Comparison of ENCODE assay signal across 8 cellular contexts in genomic region chr11:36564376-36565032, GRCh38. TPM values are rescaled to one million over a fixed set of nuclear protein-coding genes. Genes with fewer than 3 reads are reported as not detected.
DNase-seq lines count a peak whose midpoint lies in the region; ATAC-seq, FAIRE-seq and TF ChIP-seq lines count a peak whose summit lies in the region.

No MANE protein-coding gene starts in this region.

- peaks cover 0 to 1% of the 10 kb centered on the region in 2 donors for H3K9me3 Mint-ChIP-seq in activated T-cell treated with anti-CD3 and anti-CD28 coated beads, Interleukin-2, amount 50 U/mL, for 72 hours

- H4K20me1 ChIP-seq in neural cell (ENCODE audit: insufficient read depth) = no peaks in the 10 kb centered on the region

- no peaks in the 10 kb centered on the region for H3F3A ChIP-seq in neural cell (ENCODE audit: insufficient read depth, low read length, poor library complexity, severe bottlenecking)

- H3K9me3 ChIP-seq in A549 (no peaks in the 10 kb centered on the region), neural cell (ENCODE audit: low read length) (no peaks in the 10 kb centered on the region)

- POLR2A ChIA-PET in A549 (lab: Yijun Ruan, JAX) = no interaction called here

- H3K79me2 ChIP-seq in neural cell (replicated peaks; ENCODE audit: insufficient read depth, low read length) = no peaks in the 10 kb centered on the region

- TF ChIP-seq EP300 in A549 (IDR thresholded peaks at IDR 0.05) (no peak), neural cell (conservative IDR thresholded peaks at IDR 0.05; ENCODE audit: poor library complexity, severe bottlenecking) (no peak)

- TF ChIP-seq POLR2A in A549 (IDR thresholded peaks at IDR 0.05; ENCODE audit: low read length) = no peak

- ATAC-seq in A549 (peak; percentile 89 to 93), HG03378 (IDR thresholded peaks at IDR 0.05; ENCODE audit: unreplicated experiment) (peak; percentile 69)
- peak; percentile 58 to 64 for ATAC-seq in activated T-cell treated with anti-CD3 and anti-CD28 coated beads, Interleukin-2, amount 50 U/mL, for 72 hours (replicated peaks in 1 of 2)

- FAIRE-seq in A549 (lab: Jason Lieb, UNC) = no peak

- H3K4me3 ChIP-seq in A549 (peak overlapping the region; percentile 30; the same call in 2 of the 3 replicates), GM12865 (ENCODE audit: low read depth, low read length) (no peak overlapping the region), neural cell (ENCODE audit: low read length) (peak overlapping the region; percentile 46)

- no peak overlapping the region for H3K27ac Mint-ChIP-seq in activated T-cell treated with anti-CD3 and anti-CD28 coated beads, Interleukin-2, amount 50 U/mL, for 72 hours

- DNase-seq in A549 (ENCODE audit: low read depth in 1 of 2, low spot score in 1 of 2) (peak; percentile 15 to 56), GM12865 (ENCODE audit: low read depth) (peak; percentile 63), NCI-H82 treated with DMSO at 0.1 percent for 48 hours (lab: John Stamatoyannopoulos, UW; ENCODE audit: unreplicated experiment) (peak; percentile 52), fibroblast of the conjunctiva (ENCODE audit: low read depth) (peak; percentile 33), ureter (ENCODE audit: low spot score) (peak; percentile 51)
- DNase-seq in activated T-cell treated with anti-CD3 and anti-CD28 coated beads, Interleukin-2, amount 50 U/mL, for 72 hours = peak; percentile 36 to 43

- H2AFZ ChIP-seq in neural cell (ENCODE audit: low read depth, low read length) = no peak overlapping the region

- peaks cover 40% of the 10 kb centered on the region for H3K27me3 Mint-ChIP-seq in activated T-cell treated with anti-CD3 and anti-CD28 coated beads, Interleukin-2, amount 50 U/mL, for 72 hours (ENCODE audit: low read depth)

- peak; percentile 81 to 86 for TF ChIP-seq RAD21 in A549 (conservative IDR thresholded peaks at IDR 0.05 in 1 of 2, IDR thresholded peaks at IDR 0.05 in 1 of 2)
- peak; percentile 91 for TF ChIP-seq RAD21 in neural cell (conservative IDR thresholded peaks at IDR 0.05)

- H3K9me2 ChIP-seq in neural cell (ENCODE audit: insufficient read depth, low read length) = no peaks in the 10 kb centered on the region

- H3K9ac ChIP-seq in neural cell (ENCODE audit: low read length) = no peak overlapping the region

- H3K4me2 ChIP-seq in A549 (peak overlapping the region; percentile 76), neural cell (ENCODE audit: low read length) (no peak overlapping the region)

- peak overlapping the region; percentile 67 to 91 for H3K4me3 Mint-ChIP-seq in activated T-cell treated with anti-CD3 and anti-CD28 coated beads, Interleukin-2, amount 50 U/mL, for 72 hours

- no peaks in the 10 kb centered on the region for H3K27me3 ChIP-seq in neural cell (ENCODE audit: insufficient read depth, low read depth, low read length)

- H3K36me3 Mint-ChIP-seq in activated T-cell treated with anti-CD3 and anti-CD28 coated beads, Interleukin-2, amount 50 U/mL, for 72 hours (ENCODE audit: insufficient read depth in 2 of 2) = no peaks in the 10 kb centered on the region

- no peak overlapping the region for H3K27ac ChIP-seq in A549
- H3K27ac ChIP-seq in neural cell (ENCODE audit: low read length) = no peak overlapping the region

- CTCF ChIA-PET in A549 (lab: Yijun Ruan, JAX) = interaction anchor here (0.6 to 8.7 kb wide), 34 partner anchors 11 to 359 kb away, joined by 3 to 155 read pairs (median 4); partner anchors contain the start of gene IFTAP

- no peaks in the 10 kb centered on the region for H3K36me3 ChIP-seq in neural cell (ENCODE audit: insufficient read depth, low read length)

- H3K4me1 ChIP-seq in A549 = no peaks in the 10 kb centered on the region

- peaks cover 8% of the 10 kb centered on the region for H3K4me1 Mint-ChIP-seq in activated T-cell treated with anti-CD3 and anti-CD28 coated beads, Interleukin-2, amount 50 U/mL, for 72 hours (ENCODE audit: low read depth)

- 9% methylated on average over 15 of the region's 15 CpGs for WGBS in A549 (ENCODE audit: missing lambda C conversion rate)

- TF ChIP-seq CTCF in A549 (IDR thresholded peaks at IDR 0.05) (peak; percentile 88), GM12865 (IDR thresholded peaks at IDR 0.05; ENCODE audit: insufficient read depth, low read depth, low read length, missing control alignments) (peak; percentile 47), neural cell (IDR thresholded peaks at IDR 0.05; ENCODE audit: poor library complexity, severe bottlenecking) (peak; percentile 88)

TF ChIP-seq in A549, 52 proteins besides CTCF, POLR2A, EP300 and RAD21 (continues in another document):
- no peak for TF ChIP-seq ZNF302 (CRISPR knock-in tag; IDR thresholded peaks at IDR 0.05)
- no peak for TF ChIP-seq CEBPB (IDR thresholded peaks at IDR 0.05)

TF ChIP-seq in neural cell, 6 proteins besides CTCF, POLR2A, EP300 and RAD21:
- no peak for TF ChIP-seq POLR2AphosphoS5 (IDR thresholded peaks at IDR 0.05)
- TF ChIP-seq SMC3 (conservative IDR thresholded peaks at IDR 0.05; ENCODE audit: poor library complexity) = peak; percentile 89

RNA-seq across cellular contexts. Expression of gene RAG1, which starts 3.3 kb away (rescaled TPM):
- 0.43 and 0.44 TPM in 2 replicates for polyA plus RNA-seq in A549 (2011; rRNA removed)
- 0.05 TPM in 2 replicates for polyA plus RNA-seq in A549 (2012; cell fraction: cytosol; rRNA removed)
- polyA plus RNA-seq in A549 (2012; cell fraction: nucleus; rRNA removed) = 0.01 TPM in 2 replicates
- polyA plus RNA-seq in A549 (2017; fragmentation: RNase III; extraction: RNeasy Plus Mini Kit Qiagen cat#74134 plus additional on column Dnase treatment) = 0.18 to 0.29 TPM (median 0.24 TPM) in 3 replicates
- polyA minus RNA-seq in A549 (2011; rRNA and poly(A)+ RNA removed) = 0.19 and 0.25 TPM in 2 replicates
- total RNA-seq in activated T-cell treated with anti-CD3 and anti-CD28 coated beads, Interleukin-2, amount 50 U/mL, for 72 hours = under 1 TPM; 0.39 to 0.50 TPM
- polyA plus RNA-seq in neural cell = 0.12 and 0.16 TPM in 2 replicates
- 0.35 TPM in 1 of 2 replicates, not detected in the other for polyA minus RNA-seq in neural cell
- 1.1 TPM for total RNA-seq in ureter

RNA-seq across cellular contexts. Expression of gene IFTAP, which starts 29.8 kb away (rescaled TPM):
- polyA plus RNA-seq in A549 (2011; rRNA removed) = 38.7 and 52.4 TPM in 2 replicates
- polyA plus RNA-seq in A549 (2012; cell fraction: cytosol; rRNA removed) = 11.8 and 15.7 TPM in 2 replicates
- 2.4 and 4.1 TPM in 2 replicates for polyA plus RNA-seq in A549 (2012; cell fraction: nucleus; rRNA removed)
- polyA plus RNA-seq in A549 (2017; fragmentation: RNase III; extraction: RNeasy Plus Mini Kit Qiagen cat#74134 plus additional on column Dnase treatment) = 33.6 to 38.7 TPM (median 34.7 TPM) in 3 replicates
- polyA minus RNA-seq in A549 (2011; rRNA and poly(A)+ RNA removed) = 2.7 and 4.1 TPM in 2 replicates
- 1 to 10 TPM; 3.9 to 4.1 TPM for total RNA-seq in activated T-cell treated with anti-CD3 and anti-CD28 coated beads, Interleukin-2, amount 50 U/mL, for 72 hours
- polyA plus RNA-seq in neural cell = 58.1 and 71.9 TPM in 2 replicates
- 57.9 and 68.1 TPM in 2 replicates for polyA minus RNA-seq in neural cell
- total RNA-seq in ureter = 11.6 TPM

RNA-seq across cellular contexts. Expression of gene RAG2, which starts 33.5 kb away (rescaled TPM):
- polyA plus RNA-seq in A549 (2011; rRNA removed) = not detected in 2 replicates
- polyA plus RNA-seq in A549 (2012; cell fraction: cytosol; rRNA removed) = not detected in 2 replicates
- polyA plus RNA-seq in A549 (2012; cell fraction: nucleus; rRNA removed) = not detected in 2 replicates
- not detected in 3 replicates for polyA plus RNA-seq in A549 (2017; fragmentation: RNase III; extraction: RNeasy Plus Mini Kit Qiagen cat#74134 plus additional on column Dnase treatment)
- polyA minus RNA-seq in A549 (2011; rRNA and poly(A)+ RNA removed) = not detected in 2 replicates
- total RNA-seq in activated T-cell treated with anti-CD3 and anti-CD28 coated beads, Interleukin-2, amount 50 U/mL, for 72 hours = not detected
- polyA plus RNA-seq in neural cell = not detected in 2 replicates
- not detected in 2 replicates for polyA minus RNA-seq in neural cell
- not detected for total RNA-seq in ureter

RNA-seq across cellular contexts. Expression of gene TRAF6, which starts 54.4 kb away (rescaled TPM):
- polyA plus RNA-seq in A549 (2011; rRNA removed) (9.6 and 11.6 TPM in 2 replicates), A549 (2017; fragmentation: RNase III; extraction: RNeasy Plus Mini Kit Qiagen cat#74134 plus additional on column Dnase treatment) (4.3 to 4.9 TPM (median 4.6 TPM) in 3 replicates), neural cell (7.5 and 9.0 TPM in 2 replicates)
- polyA plus RNA-seq in A549 (2012; cell fraction: cytosol; rRNA removed) = 2.5 and 3.6 TPM in 2 replicates
- 2.4 and 3.3 TPM in 2 replicates for polyA plus RNA-seq in A549 (2012; cell fraction: nucleus; rRNA removed)
- polyA minus RNA-seq in A549 (2011; rRNA and poly(A)+ RNA removed) = 11.5 and 11.6 TPM in 2 replicates
- 10 to 100 TPM; 10.1 to 12.2 TPM for total RNA-seq in activated T-cell treated with anti-CD3 and anti-CD28 coated beads, Interleukin-2, amount 50 U/mL, for 72 hours
- 20.0 and 24.0 TPM in 2 replicates for polyA minus RNA-seq in neural cell
- total RNA-seq in ureter = 16.9 TPM
